ENCODE assay signal across 10 cellular contexts in genomic region chr19:31352296-31352781, GRCh38. TPM values are rescaled to one million over a fixed set of nuclear protein-coding genes. Genes with fewer than 3 reads are reported as not detected.
DNase-seq lines count a peak whose midpoint lies in the region; ATAC-seq, FAIRE-seq and TF ChIP-seq lines count a peak whose summit lies in the region.
"Had no signal": no experiment of that assay in that cellular context is flagged by ENCODE, and none has a peak within 500 bp of the region (broad histone marks: within the 10 kb centered on the region; RNA-seq: fewer than 3 reads in every experiment).

No MANE protein-coding gene starts in this region.

- intact Hi-C loops in esophagus muscularis mucosa (cut with DNase I) = loop anchor here (10.0 kb wide), 1 partner anchor 668 kb away; no protein-coding TSS in a partner anchor

- H3K9ac ChIP-seq in neural cell (ENCODE audit: low read length) = no peak overlapping the region

- no peak for DNase-seq in CD4-positive, CD25-positive, alpha-beta regulatory T cell
- DNase-seq in HFFc6 = no peak
- DNase-seq in esophagus muscularis mucosa (ENCODE audit: extremely low spot score) = no peak
- no peak for DNase-seq in stimulated activated CD4-positive, alpha-beta T cell treated with anti-CD3 and anti-CD28 coated beads, Interleukin-2, amount 100 ng/mL, for 48 hours
- DNase-seq in GM19239 (ENCODE audit: insufficient read length, low spot score) = no peak
- no peak for DNase-seq in NCI-H1436 (lab: John Stamatoyannopoulos, UW)
- DNase-seq: DMS79, NCI-H524 had no signal

- no peak for TF ChIP-seq RAD21 in neural cell (conservative IDR thresholded peaks at IDR 0.05)

- peaks cover 79% of the 10 kb centered on the region for H3K27me3 Mint-ChIP-seq in CD4-positive, CD25-positive, alpha-beta regulatory T cell
- H3K27me3 Mint-ChIP-seq in HFFc6 (ENCODE audit: insufficient read depth) = no peaks in the 10 kb centered on the region; the same call in 1 of the 2 replicates

- H3K27ac ChIP-seq in CD4-positive, CD25-positive, alpha-beta regulatory T cell (ENCODE audit: insufficient read depth, low read length, poor library complexity, severe bottlenecking) = no peak overlapping the region
- H3K27ac ChIP-seq in esophagus muscularis mucosa (replicated peaks in 1 of 4) = peak overlapping the region in 3 of 4 donors; percentile 93 to 96 (median 96)
- H3K27ac ChIP-seq in neural cell (ENCODE audit: low read length) = no peak overlapping the region

- no peak for ATAC-seq in CD4-positive, CD25-positive, alpha-beta regulatory T cell (ENCODE audit: low read depth in 2 of 2)

- no peak for FAIRE-seq in GM19239 (lab: Jason Lieb, UNC)
- FAIRE-seq: kidney had no signal

- no peak overlapping the region for H2AFZ ChIP-seq in neural cell (ENCODE audit: low read depth, low read length)

- TF ChIP-seq EP300 in esophagus muscularis mucosa (IDR thresholded peaks at IDR 0.05) = no peak
- no peak for TF ChIP-seq EP300 in neural cell (conservative IDR thresholded peaks at IDR 0.05; ENCODE audit: poor library complexity, severe bottlenecking)

- no peaks in the 10 kb centered on the region for H4K20me1 ChIP-seq in neural cell (ENCODE audit: insufficient read depth)

- no peak overlapping the region for H3K4me2 ChIP-seq in neural cell (ENCODE audit: low read length)

- H3K27ac Mint-ChIP-seq in CD4-positive, CD25-positive, alpha-beta regulatory T cell = no peak overlapping the region
- no peak overlapping the region; the same call in 1 of the 2 replicates for H3K27ac Mint-ChIP-seq in HFFc6

- peaks cover 0 to 2% (median 0%) of the 10 kb centered on the region in 7 donors for H3K9me3 Mint-ChIP-seq in CD4-positive, CD25-positive, alpha-beta regulatory T cell
- no peaks in the 10 kb centered on the region for H3K9me3 Mint-ChIP-seq in HFFc6

- H3K79me2 ChIP-seq in neural cell (replicated peaks; ENCODE audit: insufficient read depth, low read length) = peaks cover 6% of the 10 kb centered on the region

- H3F3A ChIP-seq in neural cell (ENCODE audit: insufficient read depth, low read length, poor library complexity, severe bottlenecking) = no peaks in the 10 kb centered on the region

- no peak overlapping the region for H3K4me3 ChIP-seq in CD4-positive, CD25-positive, alpha-beta regulatory T cell (ENCODE audit: low read depth, low read length)
- H3K4me3 ChIP-seq in esophagus muscularis mucosa (peak overlapping the region; percentile 76 to 98 (median 88)), neural cell (ENCODE audit: low read length) (peak overlapping the region; percentile 68)

- peaks cover 43% of the 10 kb centered on the region for H3K27me3 ChIP-seq in CD4-positive, CD25-positive, alpha-beta regulatory T cell (ENCODE audit: control insufficient read depth, insufficient read depth, low read length)
- H3K27me3 ChIP-seq in esophagus muscularis mucosa = peaks cover 0 to 18% (median 0%) of the 10 kb centered on the region in 4 donors
- H3K27me3 ChIP-seq in neural cell (ENCODE audit: insufficient read depth, low read depth, low read length) = peaks cover 79% of the 10 kb centered on the region

- no peak for TF ChIP-seq CTCF in HFFc6 (IDR thresholded peaks at IDR 0.05)
- no peak for TF ChIP-seq CTCF in esophagus muscularis mucosa (IDR thresholded peaks at IDR 0.05)
- no peak for TF ChIP-seq CTCF in neural cell (IDR thresholded peaks at IDR 0.05; ENCODE audit: poor library complexity, severe bottlenecking)

- H3K36me3 Mint-ChIP-seq in CD4-positive, CD25-positive, alpha-beta regulatory T cell = no peaks in the 10 kb centered on the region
- H3K36me3 Mint-ChIP-seq in HFFc6 (ENCODE audit: low read depth) = no peaks in the 10 kb centered on the region; the same call in 1 of the 2 replicates

- H3K9me3 ChIP-seq in CD4-positive, CD25-positive, alpha-beta regulatory T cell (ENCODE audit: control insufficient read depth in 2 of 2, low read length in 2 of 2) = no peaks in the 10 kb centered on the region
- H3K9me3 ChIP-seq in esophagus muscularis mucosa = no peaks in the 10 kb centered on the region
- no peaks in the 10 kb centered on the region for H3K9me3 ChIP-seq in neural cell (ENCODE audit: low read length)

- no peaks in the 10 kb centered on the region for H3K36me3 ChIP-seq in CD4-positive, CD25-positive, alpha-beta regulatory T cell (ENCODE audit: control insufficient read depth, insufficient read depth, low read length)
- no peaks in the 10 kb centered on the region for H3K36me3 ChIP-seq in esophagus muscularis mucosa
- no peaks in the 10 kb centered on the region for H3K36me3 ChIP-seq in neural cell (ENCODE audit: insufficient read depth, low read length)

- H3K4me1 Mint-ChIP-seq in CD4-positive, CD25-positive, alpha-beta regulatory T cell = peaks cover 19 to 64% (median 36%) of the 10 kb centered on the region in 4 donors
- H3K4me1 Mint-ChIP-seq in HFFc6 (ENCODE audit: low read depth) = peaks cover 24% of the 10 kb centered on the region

- H3K4me3 Mint-ChIP-seq in CD4-positive, CD25-positive, alpha-beta regulatory T cell = peak overlapping the region; percentile 76 to 95 (median 90)
- H3K4me3 Mint-ChIP-seq in HFFc6 = peak overlapping the region; percentile 92; the same call in 1 of the 2 replicates

- WGBS in esophagus muscularis mucosa = 75% methylated on average over 14 of the region's 14 CpGs

- H3K4me1 ChIP-seq in CD4-positive, CD25-positive, alpha-beta regulatory T cell (ENCODE audit: control insufficient read depth, insufficient read depth, low read length, poor library complexity, severe bottlenecking) = peaks cover 66% of the 10 kb centered on the region
- H3K4me1 ChIP-seq in esophagus muscularis mucosa = peaks cover 21 to 60% (median 44%) of the 10 kb centered on the region in 4 donors

- TF ChIP-seq POLR2A in esophagus muscularis mucosa (IDR thresholded peaks at IDR 0.05; ENCODE audit: low read depth) = no peak

- H3K9me2 ChIP-seq in neural cell (ENCODE audit: insufficient read depth, low read length) = no peaks in the 10 kb centered on the region

TF ChIP-seq in neural cell, 6 proteins besides CTCF, POLR2A, EP300 and RAD21:
- TF ChIP-seq REST (IDR thresholded peaks at IDR 0.05; ENCODE audit: borderline replicate concordance) (no peak), MXI1 (conservative IDR thresholded peaks at IDR 0.05; ENCODE audit: poor library complexity, severe bottlenecking) (no peak), TAF1 (IDR thresholded peaks at IDR 0.05; ENCODE audit: low read depth) (no peak), SMC3 (conservative IDR thresholded peaks at IDR 0.05; ENCODE audit: poor library complexity) (no peak), EZH2 (IDR thresholded peaks at IDR 0.05; ENCODE audit: borderline replicate concordance, insufficient read depth, low read length, poor library complexity, severe bottlenecking) (no peak), POLR2AphosphoS5 (IDR thresholded peaks at IDR 0.05) (no peak)

RNA-seq across cellular contexts. Expression of gene TSHZ3, which starts 3.1 kb away (rescaled TPM):
- total RNA-seq in CD4-positive, CD25-positive, alpha-beta regulatory T cell = 2.5 TPM
- 1 to 10 TPM in 1 of 4 donors, under 1 TPM in 3; 0.24 to 1.1 (median 0.85) TPM for polyA plus RNA-seq in CD4-positive, CD25-positive, alpha-beta regulatory T cell
- total RNA-seq in HFFc6 (2021; fragmentation: NEBNext Ultra II Directional; extraction: Animal tissue kit (Norgen Biotek cat#: 25700)) = 10 to 100 TPM in 5 of 6 experiments, 1 to 10 TPM in 1; 9.1 to 14.0 (median 13.1) TPM
- total RNA-seq in esophagus muscularis mucosa = 10 to 100 TPM; 17.1 to 45.5 (median 24.6) TPM
- polyA plus RNA-seq in neural cell = 1.7 and 2.4 TPM in 2 replicates
- 3.9 and 5.4 TPM in 2 replicates for polyA minus RNA-seq in neural cell

Comparison
In these comparisons a context has a peak if more than half of its experiments do, and no peak if none do; other contexts are left out.
1. H3K27ac ChIP-seq: peak in esophagus muscularis mucosa (3 of 4); none in CD4-positive, CD25-positive, alpha-beta regulatory T cell (single experiment) and neural cell (single experiment).